In the genomic region with DNA sequence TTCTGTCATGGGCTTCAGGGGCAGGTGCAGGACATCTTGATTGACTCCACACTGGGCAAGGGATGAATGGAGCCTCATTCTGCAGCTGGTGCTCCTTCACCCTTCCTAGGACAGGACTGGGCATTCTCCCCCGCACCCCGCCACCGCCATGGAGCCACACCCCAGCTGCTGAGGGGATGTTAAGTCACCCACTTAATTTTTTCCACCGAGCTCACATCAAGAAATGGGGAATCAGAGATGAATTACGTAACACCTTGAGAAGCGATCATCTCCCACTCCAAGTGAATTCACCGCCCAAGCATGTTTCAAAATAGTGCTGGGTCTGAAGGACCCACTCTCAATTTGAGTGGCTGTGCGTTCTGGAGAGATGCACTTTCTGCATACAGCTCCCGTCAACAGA, we compare ENCODE assay signal across 21 cellular contexts.
"Had no signal": no experiment of that assay in that cellular context is flagged by ENCODE, and none has a peak within 500 bp of the region (broad histone marks: within the 10 kb centered on the region; RNA-seq: fewer than 3 reads in every experiment).

No MANE protein-coding gene starts in this region.

- H3K4me3 ChIP-seq: heart right ventricle, psoas muscle, sigmoid colon, skin epidermis, stomach, thoracic aorta, transverse colon had no signal

- DNase-seq: effector memory CD4-positive, alpha-beta T cell; heart right ventricle; hypothalamus; kidney glomerular epithelial cell; mammary epithelial cell; naive thymus-derived CD4-positive, alpha-beta T cell; nephron progenitor cell; psoas muscle; sigmoid colon; stimulated activated CD4-positive, alpha-beta T cell treated with anti-CD3 and anti-CD28 coated beads, Interleukin-2, amount 100 ng/mL, for 24 hours; stimulated activated CD4-positive, alpha-beta T cell treated with anti-CD3 and anti-CD28 coated beads, Interleukin-4, amount 100 ng/mL, for 4 hours; stimulated activated naive B cell treated with anti-CD40 and anti-IgM and Interleukin-4, amounts not matched to agents 10 μg/mL and 1 μg/mL and 100 μg/mL, for 72 hours; stomach; substantia nigra; transverse colon had no signal

- H3K36me3 ChIP-seq: thoracic aorta, transverse colon had no signal

- H3K9me3 ChIP-seq: heart right ventricle, psoas muscle, sigmoid colon, stomach, thoracic aorta, transverse colon had no signal

- H3K27ac ChIP-seq: heart right ventricle, psoas muscle, sigmoid colon, skin epidermis, stomach, thoracic aorta, transverse colon had no signal

- H3K27me3 ChIP-seq: heart right ventricle, sigmoid colon, stomach, transverse colon had no signal

- FAIRE-seq: endometrium, frontal cortex, islet of Langerhans had no signal

- ATAC-seq: esophagus mucosa; heart right ventricle; naive thymus-derived CD4-positive, alpha-beta T cell; psoas muscle; stimulated activated naive B cell treated with anti-CD40 and anti-IgM and Interleukin-4, amounts not matched to agents 10 μg/mL and 1 μg/mL and 100 μg/mL, for 72 hours had no signal

- H3K4me1 ChIP-seq: heart right ventricle, psoas muscle, sigmoid colon, stomach, transverse colon had no signal
